Comparison of ENCODE assay signal across 1 cellular context in genomic region chr7:22703978-22704610, GRCh38.
TF ChIP-seq lines count a peak whose summit lies in the region.

No MANE protein-coding gene starts in this region.

TF ChIP-seq in K562, 482 proteins besides CTCF, POLR2A, EP300 and RAD21 (continued from another document):
- TF ChIP-seq MGA (IDR thresholded peaks at IDR 0.05) (peak; percentile 37; the same call in 1 of the 2 replicates), MNT (conservative IDR thresholded peaks at IDR 0.05) (peak in 1 of 2 experiments; percentile 13; a peak in 1 of 4 replicates), GATAD2A (IDR thresholded peaks at IDR 0.05) (peak; percentile 19; the same call in 1 of the 2 replicates)
